In genomic region chr1:11658542-11658941, GRCh38 we compare ENCODE assay signal across 29 cellular contexts. TPM values are rescaled to one million over a fixed set of nuclear protein-coding genes. Genes with fewer than 3 reads are reported as not detected.
"Had no signal": no experiment of that assay in that cellular context is flagged by ENCODE, and none has a peak within 500 bp of the region (broad histone marks: within the 10 kb centered on the region; RNA-seq: fewer than 3 reads in every experiment).

No MANE protein-coding gene starts in this region.

- H3K4me3 ChIP-seq: colonic mucosa, esophagus squamous epithelium, gastrocnemius medialis, heart right ventricle, left ventricle myocardium inferior, lower lobe of right lung, mucosa of descending colon had no signal

- H3K27ac ChIP-seq: colonic mucosa, epithelial cell of prostate, esophagus squamous epithelium, gastrocnemius medialis, heart right ventricle, left ventricle myocardium inferior, lower lobe of right lung had no signal

- ATAC-seq: effector memory CD8-positive, alpha-beta T cell; esophagus mucosa; gastrocnemius medialis; heart right ventricle; left colon; left lobe of liver; lower lobe of right lung; mucosa of descending colon had no signal

- DNase-seq: colonic mucosa; cortex of kidney; effector CD8-positive, alpha-beta T cell; effector memory CD8-positive, alpha-beta T cell; endodermal cell; erythroblast; esophagus squamous epithelium; foreskin fibroblast; foreskin melanocyte; gastrocnemius medialis; glutamatergic neuron; head of caudate nucleus; heart right ventricle; hippocampal formation; immature natural killer cell; islet precursor cell; kidney; kidney glomerular epithelial cell; left colon; left ventricle myocardium inferior; lower lobe of right lung; mesenchymal stem cell; mucosa of descending colon had no signal

- H3K27me3 ChIP-seq: colonic mucosa, esophagus squamous epithelium, gastrocnemius medialis had no signal

- H3K4me1 ChIP-seq: colonic mucosa had no signal

- H3K9me3 ChIP-seq: colonic mucosa, esophagus squamous epithelium, gastrocnemius medialis, heart right ventricle, left ventricle myocardium inferior, lower lobe of right lung, mucosa of descending colon had no signal

- FAIRE-seq: endometrium, kidney had no signal

- H3K36me3 ChIP-seq: colonic mucosa, gastrocnemius medialis had no signal

RNA-seq across cellular contexts. Expression of gene FBXO2, which starts 4.3 kb away (rescaled TPM):
- total RNA-seq: myocyte had no signal

RNA-seq across cellular contexts. Expression of gene DRAXIN, which starts 33.0 kb away (rescaled TPM):
- total RNA-seq: esophagus squamous epithelium, gastrocnemius medialis, left lobe of liver, mesenteric fat pad had no signal
